8 cellular contexts compared by ENCODE assay signal in genomic region chr21:44691686-44692085, GRCh38. TPM values are rescaled to one million over a fixed set of nuclear protein-coding genes. Genes with fewer than 3 reads are reported as not detected.
"Had no signal": no experiment of that assay in that cellular context is flagged by ENCODE, and none has a peak within 500 bp of the region (broad histone marks: within the 10 kb centered on the region; RNA-seq: fewer than 3 reads in every experiment).

No MANE protein-coding gene starts in this region.

- H3K4me3 Mint-ChIP-seq: GM23338, H9, IgD-negative memory B cell had no signal

- H3K27ac Mint-ChIP-seq: GM23338, H9, IgD-negative memory B cell had no signal

- H3K4me2 ChIP-seq: GM23338 had no signal

- DNase-seq: H9, HCEC 1CT had no signal

- H2AFZ ChIP-seq: GM23338 had no signal

- ATAC-seq: GM23338, HepG2 had no signal

- H3K4me3 ChIP-seq: GM23338 had no signal

- H3K27ac ChIP-seq: HL-60 had no signal

RNA-seq across cellular contexts. Expression of gene KRTAP10-12, which starts 5.3 kb away (rescaled TPM):
- total RNA-seq: GM23338, H1, H9, HepG2, HT1080 had no signal
- polyA plus RNA-seq: GM23338, H1, HepG2, IgD-negative memory B cell had no signal

RNA-seq across cellular contexts. Expression of gene KRTAP12-1, which starts 9.7 kb away (rescaled TPM):
- total RNA-seq: GM23338, H9, HepG2, HT1080 had no signal
- polyA plus RNA-seq: GM23338, HepG2, IgD-negative memory B cell had no signal

RNA-seq across cellular contexts. Expression of gene TSPEAR, which starts 19.7 kb away (rescaled TPM):
- total RNA-seq: HT1080 had no signal
- polyA plus RNA-seq: IgD-negative memory B cell had no signal

RNA-seq across cellular contexts. Expression of gene KRTAP12-2, which starts 25.0 kb away (rescaled TPM):
- total RNA-seq: GM23338, H1, H9, HepG2, HT1080 had no signal
- polyA plus RNA-seq: GM23338, HepG2, IgD-negative memory B cell had no signal

RNA-seq across cellular contexts. Expression of gene KRTAP12-3, which starts 34.0 kb away (rescaled TPM):
- total RNA-seq: GM23338, H1, H9, HepG2, HT1080 had no signal
- polyA plus RNA-seq: GM23338, H1, HepG2, IgD-negative memory B cell had no signal
